In the genomic region with DNA sequence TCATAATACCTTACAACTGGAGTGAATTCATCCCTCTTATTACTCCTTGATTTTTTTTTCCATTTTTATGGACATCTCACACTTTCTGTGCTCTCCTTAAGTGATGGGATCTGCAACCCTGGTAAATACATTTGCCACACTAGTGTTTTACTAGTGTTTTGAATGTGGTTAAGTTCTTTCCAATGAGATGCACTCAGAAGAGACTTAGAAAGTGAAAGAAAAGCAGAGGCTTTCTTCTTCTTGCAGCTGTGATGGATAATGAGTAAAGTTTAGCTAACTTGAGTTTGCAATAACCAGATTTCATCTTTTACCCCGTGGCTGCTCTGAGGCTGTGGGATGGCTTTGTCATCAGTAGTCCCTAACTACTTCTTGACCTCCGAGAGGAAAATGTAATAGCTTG, we compare ENCODE assay signal across 31 cellular contexts.
A peak's percentile ranks its signal among the peaks of the same experiment; 100 is the strongest.
DNase-seq lines count a peak whose midpoint lies in the region; ATAC-seq lines count a peak whose summit lies in the region.
"Had no signal": no experiment of that assay in that cellular context is flagged by ENCODE, and none has a peak within 500 bp of the region (broad histone marks: within the 10 kb centered on the region; RNA-seq: fewer than 3 reads in every experiment).

No MANE protein-coding gene starts in this region.

- DNase-seq in caudate nucleus (lab: John Stamatoyannopoulos, UW) (no peak), NCI-H187 (lab: John Stamatoyannopoulos, UW) (no peak), pons (ENCODE audit: low spot score) (no peak), putamen (ENCODE audit: low spot score) (no peak)
- DNase-seq: activated CD4-positive, CD25-positive, alpha-beta regulatory T cell; activated gamma-delta T cell treated with Interleukin-2 at 50 U/mL for 16 hours; activated T-cell treated with anti-CD3 and anti-CD28 coated beads, Interleukin-2, amount 50 U/mL, for 24 hours; effector CD8-positive, alpha-beta T cell; immature natural killer cell; Kasumi-1; left colon; natural killer cell; NCI-H1436; NCI-H2081 treated with DMSO at 0.1 percent for 48 hours; NCI-H2227 treated with DMSO at 0.1 percent for 48 hours; NCI-H526; nucleus accumbens; psoas muscle; Right ventricle myocardium superior; sigmoid colon; stimulated activated CD4-positive, alpha-beta T cell treated with anti-CD3 and anti-CD28 coated beads, Interleukin-12 subunit alpha, Interleukin-12 subunit beta, amount 100 ng/mL, for 4 hours; stimulated activated CD4-positive, alpha-beta T cell treated with anti-CD3 and anti-CD28 coated beads, Interleukin-2, amount 100 ng/mL, for 48 hours; T-helper 17 cell; tibial artery had no signal

- no peak overlapping the region for H3K27ac ChIP-seq in caudate nucleus (ENCODE audit: low read depth, low read length)
- H3K27ac ChIP-seq: ascending aorta; BLaER1 treated with 17β-estradiol and CSF1 and Interleukin-3, amounts not matched to agents 10 nM and 100 nM; psoas muscle; sigmoid colon; tibial artery had no signal

- ATAC-seq in GM18909 (IDR thresholded peaks at IDR 0.05; ENCODE audit: poor library complexity, unreplicated experiment), result peak; percentile 83
- peak; percentile 45 for ATAC-seq in HG02610 (IDR thresholded peaks at IDR 0.05; ENCODE audit: unreplicated experiment)
- peak; percentile 61 for ATAC-seq in HG03175 (IDR thresholded peaks at IDR 0.05; ENCODE audit: unreplicated experiment)
- ATAC-seq: HepG2, left colon, natural killer cell, Panc1, psoas muscle, T-helper 17 cell had no signal
